13 cellular contexts compared by ENCODE assay signal in genomic region chr3:124785966-124786365, GRCh38. TPM values are rescaled to one million over a fixed set of nuclear protein-coding genes. Genes with fewer than 3 reads are reported as not detected.
DNase-seq lines count a peak whose midpoint lies in the region; ATAC-seq and TF ChIP-seq lines count a peak whose summit lies in the region.
"Had no signal": no experiment of that assay in that cellular context is flagged by ENCODE, and none has a peak within 500 bp of the region (broad histone marks: within the 10 kb centered on the region; RNA-seq: fewer than 3 reads in every experiment).

No MANE protein-coding gene starts in this region.

- no peak overlapping the region for H2BK120ac ChIP-seq in trophoblast cell (ENCODE audit: insufficient read depth, low read length, poor library complexity)

- no peak overlapping the region for H4K91ac ChIP-seq in trophoblast cell (ENCODE audit: low read depth, low read length)

- H2AFZ ChIP-seq in trophoblast cell (ENCODE audit: insufficient read depth, low read length, poor library complexity): no peak overlapping the region

- peaks cover 20% of the 10 kb centered on the region for H3K27me3 Mint-ChIP-seq in dendritic cell treated with granulocyte-macrophage colony-stimulating factor and Interleukin-4, amounts not matched to agents 40 ng/mL and 50 ng/mL, for 4 days

- H2AK5ac ChIP-seq in trophoblast cell (ENCODE audit: low read length): no peak overlapping the region

- peaks cover under 1% of the 10 kb centered on the region for H3K79me2 ChIP-seq in trophoblast cell (ENCODE audit: control insufficient read depth, insufficient read depth, low read length, poor library complexity)

- H3K36me3 Mint-ChIP-seq in dendritic cell treated with granulocyte-macrophage colony-stimulating factor and Interleukin-4, amounts not matched to agents 40 ng/mL and 50 ng/mL, for 4 days (ENCODE audit: low read depth): peaks cover 15% of the 10 kb centered on the region

- H3K4me3 Mint-ChIP-seq in dendritic cell treated with granulocyte-macrophage colony-stimulating factor and Interleukin-4, amounts not matched to agents 40 ng/mL and 50 ng/mL, for 4 days: no peak overlapping the region
- H3K4me3 Mint-ChIP-seq: T-helper 1 cell treated with Interleukin-12 subunit alpha and Interleukin-12 subunit beta and Interleukin-4 antibody, amounts not matched to agents 30 μg/mL and 1 μg/mL, for 36 hours had no signal

- H3K18ac ChIP-seq in trophoblast cell (ENCODE audit: low read length): peak overlapping the region; percentile 10

- H3K9me3 ChIP-seq in heart right ventricle (no peaks in the 10 kb centered on the region), trophoblast cell (ENCODE audit: insufficient read depth, low read depth, low read length) (no peaks in the 10 kb centered on the region), tibial artery (no peaks in the 10 kb centered on the region)

- H4K8ac ChIP-seq in trophoblast cell (ENCODE audit: low read depth, low read length): no peak overlapping the region

- peaks cover 24% of the 10 kb centered on the region for H3K79me1 ChIP-seq in trophoblast cell (ENCODE audit: low read length)

- H3K27ac Mint-ChIP-seq in dendritic cell treated with granulocyte-macrophage colony-stimulating factor and Interleukin-4, amounts not matched to agents 40 ng/mL and 50 ng/mL, for 4 days: peak overlapping the region; percentile 24
- H3K27ac Mint-ChIP-seq: T-helper 1 cell treated with Interleukin-12 subunit alpha and Interleukin-12 subunit beta and Interleukin-4 antibody, amounts not matched to agents 30 μg/mL and 1 μg/mL, for 36 hours had no signal

- H3K4ac ChIP-seq in trophoblast cell (ENCODE audit: low read depth, low read length): no peak overlapping the region

- peak overlapping the region in 9 of 10 donors; percentile 11 to 80 (median 69) for H3K27ac ChIP-seq in heart right ventricle
- H3K27ac ChIP-seq in trophoblast cell (ENCODE audit: low read depth, low read length): no peak overlapping the region
- H3K27ac ChIP-seq in tibial artery: peak overlapping the region; percentile 57 to 73

- TF ChIP-seq CTCF in heart right ventricle (IDR thresholded peaks at IDR 0.05) (no peak), tibial artery (IDR thresholded peaks at IDR 0.05) (no peak), lower leg skin (IDR thresholded peaks at IDR 0.05) (no peak)

- H3K4me1 ChIP-seq in heart right ventricle (peaks cover 42 to 83% (median 69%) of the 10 kb centered on the region in 9 donors), trophoblast cell (ENCODE audit: control insufficient read depth in 1 of 2, insufficient read depth in 2 of 2, low read length in 2 of 2) (peaks cover 26 to 35% of the 10 kb centered on the region in 2 experiments), tibial artery (peaks cover 0 to 72% (median 59%) of the 10 kb centered on the region in 4 donors)

- no peaks in the 10 kb centered on the region for H3K9me3 Mint-ChIP-seq in dendritic cell treated with granulocyte-macrophage colony-stimulating factor and Interleukin-4, amounts not matched to agents 40 ng/mL and 50 ng/mL, for 4 days
- H3K9me3 Mint-ChIP-seq: T-helper 1 cell treated with Interleukin-12 subunit alpha and Interleukin-12 subunit beta and Interleukin-4 antibody, amounts not matched to agents 30 μg/mL and 1 μg/mL, for 36 hours had no signal

- no peak overlapping the region for H3K23ac ChIP-seq in trophoblast cell (ENCODE audit: low read length)

- 63 to 74% methylated on average over 3 of the region's 3 CpGs for WGBS in heart right ventricle, 2 donors
- no CpG with 5 or more reads among the region's 3 CpGs for WGBS in trophoblast cell (ENCODE audit: extremely low coverage, insufficient coverage, insufficient read length)
- 42% methylated on average over 3 of the region's 3 CpGs for WGBS in lower leg skin, 2 donors

- H3K9ac ChIP-seq in trophoblast cell (ENCODE audit: low read length): no peak overlapping the region

- no peak overlapping the region for H3K4me2 ChIP-seq in trophoblast cell (ENCODE audit: low read length)

- intact Hi-C loops in heart right ventricle (cut with DNase I) (loop anchor here in 4 of 10 donors (2.0 to 10.0 kb wide), 3 partner anchors 49 to 115 kb away; partner anchors contain the start of gene ITGB5 (in 1 of the 4)), cardiac septum (cut with DNase I) (loop anchor here (5.0 to 10.0 kb wide), 2 partner anchors 101 to 269 kb away; partner anchors contain the start of genes HEG1 and ITGB5), tibial artery (cut with DNase I; ENCODE audit: low total_unique reads) (loop anchor here (10.0 kb wide), 1 partner anchor 269 kb away; the partner anchor contains the start of gene HEG1), lower leg skin (cut with DNase I; ENCODE audit: low total_unique reads) (no loop called here)
- intact Hi-C loops in dendritic cell treated with granulocyte-macrophage colony-stimulating factor and Interleukin-4, amounts not matched to agents 40 ng/mL and 50 ng/mL, for 4 days (cut with micrococcal nuclease): loop anchor here (1.0 kb wide), 1 partner anchor 115 kb away; no protein-coding TSS in a partner anchor

- DNase-seq in heart right ventricle (no peak), cardiac septum (ENCODE audit: low spot score) (no peak), trophoblast cell (no peak), tibial artery (no peak), MV-4-11 (lab: John Stamatoyannopoulos, UW) (no peak), lower leg skin (ENCODE audit: low spot score in 2 of 2) (no peak)
- DNase-seq: KG1; mesendoderm; RPMI8226; stimulated activated CD4-positive, alpha-beta T cell treated with anti-CD3 and anti-CD28 coated beads, Interleukin-4, amount 100 ng/mL, for 4 hours had no signal

- no peak for TF ChIP-seq POLR2A in lower leg skin (IDR thresholded peaks at IDR 0.05)

- H3K14ac ChIP-seq in trophoblast cell (ENCODE audit: low read length): no peak overlapping the region

- no peak overlapping the region for H2BK12ac ChIP-seq in trophoblast cell (ENCODE audit: low read length)

- peaks cover 47% of the 10 kb centered on the region for H3K4me1 Mint-ChIP-seq in dendritic cell treated with granulocyte-macrophage colony-stimulating factor and Interleukin-4, amounts not matched to agents 40 ng/mL and 50 ng/mL, for 4 days (ENCODE audit: low read depth)

- H3K27me3 ChIP-seq in heart right ventricle: no peaks in the 10 kb centered on the region
- no peaks in the 10 kb centered on the region for H3K27me3 ChIP-seq in trophoblast cell (ENCODE audit: insufficient read depth, low read length)
- H3K27me3 ChIP-seq in tibial artery: no peaks in the 10 kb centered on the region

- H2BK5ac ChIP-seq in trophoblast cell (ENCODE audit: low read depth, low read length, poor library complexity): peak overlapping the region; percentile 52

- no peak overlapping the region for H4K12ac ChIP-seq in trophoblast cell (ENCODE audit: low read depth, low read length)

- peak in 2 of 8 donors; percentile 10 to 41 for ATAC-seq in heart right ventricle
- ATAC-seq in GM18519 (IDR thresholded peaks at IDR 0.05; ENCODE audit: low FRiP score, unreplicated experiment): no peak

- H3K4me3 ChIP-seq in heart right ventricle (no peak overlapping the region), trophoblast cell (ENCODE audit: low read depth, low read length) (no peak overlapping the region), tibial artery (no peak overlapping the region), lower leg skin (ENCODE audit: low read depth, poor library complexity, severe bottlenecking) (no peak overlapping the region)

- H3K36me3 ChIP-seq in heart right ventricle (peaks cover 0 to 9% (median 0%) of the 10 kb centered on the region in 9 donors), trophoblast cell (ENCODE audit: control insufficient read depth in 1 of 2, insufficient read depth in 2 of 2, low read length in 2 of 2) (peaks cover 8 to 9% of the 10 kb centered on the region in 2 experiments), tibial artery (no peaks in the 10 kb centered on the region)

RNA-seq across cellular contexts. Expression of gene UMPS, which starts 55.7 kb away (rescaled TPM):
- total RNA-seq in heart right ventricle (10 to 100 TPM in 3 of 10 donors, 1 to 10 TPM in 7; 4.9 to 14.4 (median 7.7) TPM), cardiac septum (13.5 TPM), lower leg skin (10 to 100 TPM; 13.4 to 19.9 (median 15.8) TPM)
- 1 to 10 TPM; 3.1 to 6.5 TPM for polyA plus RNA-seq in heart right ventricle
- polyA plus RNA-seq in trophoblast cell (2013): 23.2 and 23.9 TPM in 2 replicates
